8 cellular contexts compared by ENCODE assay signal in genomic region chrX:70970482-70970999, GRCh38. TPM values are rescaled to one million over a fixed set of nuclear protein-coding genes. Genes with fewer than 3 reads are reported as not detected.
DNase-seq lines count a peak whose midpoint lies in the region; ATAC-seq and TF ChIP-seq lines count a peak whose summit lies in the region.

No MANE protein-coding gene starts in this region.

- POLR2A ChIA-PET in WTC11 (lab: Charles Lee), result interaction anchor here (0.6 to 2.3 kb wide), 5 partner anchors 40 to 518 kb away, joined by 3 to 8 read pairs (median 3); partner anchors contain the start of gene SLC7A3

- CTCF ChIA-PET in WTC11 (lab: Charles Lee), result interaction anchor here (0.7 to 1.8 kb wide), 11 partner anchors 9 to 682 kb away, joined by 3 to 14 read pairs (median 4); partner anchors contain the start of gene MED12

- DNase-seq in Caki2 (ENCODE audit: low read depth) (peak; percentile 6), WTC11 (ENCODE audit: low spot score) (no peak), left kidney (ENCODE audit: low read depth, low spot score) (peak; percentile 42), NCI-H774 (lab: John Stamatoyannopoulos, UW) (no peak)
- DNase-seq in activated T-cell treated with anti-CD3 and anti-CD28 coated beads, Interleukin-2, amount 50 U/mL, for 4 hours, result no peak

- H3K27ac Mint-ChIP-seq in WTC11, result peak overlapping the region; percentile 99

- WGBS in HUES64, result 23% methylated on average over 1 of the region's 2 CpGs

- H3K27me3 ChIP-seq in HUES64 (ENCODE audit: insufficient read depth, low read length), result no peaks in the 10 kb centered on the region

- H3K27ac ChIP-seq in HUES64 (ENCODE audit: low read depth, low read length), result peak overlapping the region; percentile 89; the same call in 1 of the 2 replicates

- H3K9me3 Mint-ChIP-seq in WTC11, result 0 out of 2 replicates have a peak, but pooled peaks cover 3% of the 10 kb centered on the region
- no peaks in the 10 kb centered on the region for H3K9me3 Mint-ChIP-seq in activated T-cell treated with anti-CD3 and anti-CD28 coated beads, Interleukin-2, amount 50 U/mL, for 4 hours

- H3K4me3 Mint-ChIP-seq in WTC11, result peak overlapping the region; percentile 65
- no peak overlapping the region for H3K4me3 Mint-ChIP-seq in activated T-cell treated with anti-CD3 and anti-CD28 coated beads, Interleukin-2, amount 50 U/mL, for 4 hours

- TF ChIP-seq CTCF in WTC11 (IDR thresholded peaks at IDR 0.05), result no peak

- in situ Hi-C loops in Caki2 (cut with HindIII; ENCODE audit: low pct_unique_long_range_greater_than_20kb, low sequenced_read_pairs), result no loop called here

- H3K4me3 ChIP-seq in HUES64 (ENCODE audit: low read length), result peak overlapping the region; percentile 43

- peak overlapping the region; percentile 64 for H3K9ac ChIP-seq in HUES64 (ENCODE audit: low read depth, low read length)

- no peaks in the 10 kb centered on the region for H3K36me3 Mint-ChIP-seq in WTC11
- no peaks in the 10 kb centered on the region for H3K36me3 Mint-ChIP-seq in activated T-cell treated with anti-CD3 and anti-CD28 coated beads, Interleukin-2, amount 50 U/mL, for 4 hours (ENCODE audit: insufficient read depth)

- H3K27me3 Mint-ChIP-seq in WTC11 (ENCODE audit: low read depth), result no peaks in the 10 kb centered on the region
- H3K27me3 Mint-ChIP-seq in activated T-cell treated with anti-CD3 and anti-CD28 coated beads, Interleukin-2, amount 50 U/mL, for 4 hours (ENCODE audit: low read depth), result peaks cover 2% of the 10 kb centered on the region

- ATAC-seq in WTC11, result no peak; the same call in 1 of the 2 replicates
- ATAC-seq in GM18907 (IDR thresholded peaks at IDR 0.05; ENCODE audit: unreplicated experiment), result no peak
- no peak for ATAC-seq in activated T-cell treated with anti-CD3 and anti-CD28 coated beads, Interleukin-2, amount 50 U/mL, for 4 hours
- ATAC-seq in GM21825 (IDR thresholded peaks at IDR 0.05; ENCODE audit: unreplicated experiment), result no peak

- H3K9me3 ChIP-seq in HUES64 (ENCODE audit: insufficient read depth, low read depth, low read length), result no peaks in the 10 kb centered on the region

- H3K4me1 Mint-ChIP-seq in WTC11, result peaks cover 20% of the 10 kb centered on the region
- H3K4me1 Mint-ChIP-seq in activated T-cell treated with anti-CD3 and anti-CD28 coated beads, Interleukin-2, amount 50 U/mL, for 4 hours (ENCODE audit: low read depth), result peaks cover 3% of the 10 kb centered on the region

- no peaks in the 10 kb centered on the region; the same call in 1 of the 2 replicates for H3K4me1 ChIP-seq in HUES64 (ENCODE audit: insufficient read depth, low read length)

- H3K36me3 ChIP-seq in HUES64 (ENCODE audit: insufficient read depth, low read length), result no peaks in the 10 kb centered on the region

TF ChIP-seq in WTC11, 78 proteins besides CTCF, POLR2A, EP300 and RAD21:
- TF ChIP-seq ATF2 (CRISPR knock-in tag; IDR thresholded peaks at IDR 0.05; ENCODE audit: borderline replicate concordance, low read depth) (no peak), OVOL2 (CRISPR knock-in tag; IDR thresholded peaks at IDR 0.05; ENCODE audit: borderline replicate concordance) (no peak), E2F4 (CRISPR knock-in tag; IDR thresholded peaks at IDR 0.05; ENCODE audit: borderline replicate concordance, low read depth) (no peak), MLX (CRISPR knock-in tag; IDR thresholded peaks at IDR 0.05) (no peak)

RNA-seq across cellular contexts. Expression of gene SLC7A3, which starts 39.6 kb away (rescaled TPM):
- not detected in 2 replicates for total RNA-seq in Caki2 (2014; rRNA removed; shearing (Covaris generic); ENCODE audit: low replicate concordance)
- 55.9 TPM for polyA plus RNA-seq in HUES64 (2013, experiment 1 of 2)
- 53.6 TPM for polyA plus RNA-seq in HUES64 (2013, experiment 2 of 2)
- 131 to 164 TPM (median 134 TPM) in 3 replicates for total RNA-seq in WTC11 (2021)
- under 1 TPM; 0.15 to 0.40 (median 0.19) TPM for total RNA-seq in activated T-cell treated with anti-CD3 and anti-CD28 coated beads, Interleukin-2, amount 50 U/mL, for 4 hours

Comparison
In these comparisons a context has a peak if more than half of its experiments do, and no peak if none do; other contexts are left out.
1. DNase-seq: peak in Caki2 (single experiment) and left kidney (single experiment); none in WTC11 (single experiment), NCI-H774 (single experiment) and activated T-cell treated with anti-CD3 and anti-CD28 coated beads, Interleukin-2, amount 50 U/mL, for 4 hours (single experiment).
2. RNA of gene SLC7A3, which starts 39.6 kb away (total RNA-seq): 131 to 164 TPM in WTC11; 0.15 to 0.40 TPM in activated T-cell treated with anti-CD3 and anti-CD28 coated beads, Interleukin-2, amount 50 U/mL, for 4 hours and not detected in Caki2; every median in the first group is over 10 times any median in the second.